In genomic region chr5:38290028-38290653, GRCh38 we compare ENCODE assay signal across 32 cellular contexts. TPM values are rescaled to one million over a fixed set of nuclear protein-coding genes. Genes with fewer than 3 reads are reported as not detected.
"Had no signal": no experiment of that assay in that cellular context is flagged by ENCODE, and none has a peak within 500 bp of the region (broad histone marks: within the 10 kb centered on the region; RNA-seq: fewer than 3 reads in every experiment).

No MANE protein-coding gene starts in this region.

- H3K36me3 Mint-ChIP-seq: activated CD4-positive, alpha-beta memory T cell treated with anti-CD3 and anti-CD28 coated beads for 36 hours; activated naive CD4-positive, alpha-beta T cell treated with anti-CD3 and anti-CD28 coated beads, Interleukin-2, amount 10 ng/mL, durations not matched to agents 7 days and 5 days; activated naive CD8-positive, alpha-beta T cell treated with anti-CD3 and anti-CD28 coated beads, Interleukin-2, amount 10 ng/mL, durations not matched to agents 7 days and 5 days; brain; immature natural killer cell; natural killer cell treated with Interleukin-12 subunit alpha and Interleukin-12 subunit beta and Interleukin-15 and Interleukin-18, amount 100 ng/mL, for 72 hours; stimulated activated naive B cell treated with anti-CD40 and anti-IgM and Interleukin-4, amounts not matched to agents 10 μg/mL and 1 μg/mL and 100 μg/mL, for 72 hours had no signal

- H3K27me3 ChIP-seq: ascending aorta, neutrophil, ovary, sigmoid colon, suprapubic skin, tibial artery had no signal

- H3K9me3 ChIP-seq: ascending aorta, mucosa of descending colon, neutrophil, ovary, sigmoid colon, suprapubic skin, tibial artery had no signal

- H3K27me3 Mint-ChIP-seq: activated CD4-positive, alpha-beta memory T cell treated with anti-CD3 and anti-CD28 coated beads for 36 hours; activated naive CD4-positive, alpha-beta T cell treated with anti-CD3 and anti-CD28 coated beads, Interleukin-2, amount 10 ng/mL, durations not matched to agents 7 days and 5 days; natural killer cell treated with Interleukin-12 subunit alpha and Interleukin-12 subunit beta and Interleukin-15 and Interleukin-18, amount 100 ng/mL, for 72 hours; progenitor cell of endocrine pancreas; stimulated activated naive B cell treated with anti-CD40 and anti-IgM and Interleukin-4, amounts not matched to agents 10 μg/mL and 1 μg/mL and 100 μg/mL, for 72 hours had no signal

- ATAC-seq: activated CD4-positive, CD25-positive, alpha-beta regulatory T cell treated with anti-CD3 and anti-CD28 coated beads, Interleukin-2, amount 50 U/mL, for 24 hours; mucosa of descending colon; natural killer cell treated with Interleukin-12 subunit alpha and Interleukin-12 subunit beta and Interleukin-15 and Interleukin-18, amount 100 ng/mL, for 72 hours; stimulated activated naive B cell treated with anti-CD40 and anti-IgM and Interleukin-4, amounts not matched to agents 10 μg/mL and 1 μg/mL and 100 μg/mL, for 72 hours had no signal

- H3K36me3 ChIP-seq: ascending aorta, neutrophil, ovary, sigmoid colon, suprapubic skin, tibial artery had no signal

- H3K4me1 Mint-ChIP-seq: activated naive CD4-positive, alpha-beta T cell treated with anti-CD3 and anti-CD28 coated beads, Interleukin-2, amount 10 ng/mL, durations not matched to agents 7 days and 5 days; activated naive CD8-positive, alpha-beta T cell treated with anti-CD3 and anti-CD28 coated beads, Interleukin-2, amount 10 ng/mL, durations not matched to agents 7 days and 5 days; brain; immature natural killer cell; stimulated activated naive B cell treated with anti-CD40 and anti-IgM and Interleukin-4, amounts not matched to agents 10 μg/mL and 1 μg/mL and 100 μg/mL, for 72 hours had no signal

- H3K4me3 ChIP-seq: ascending aorta, coronary artery, dorsolateral prefrontal cortex, mucosa of descending colon, ovary, sigmoid colon, suprapubic skin, tibial artery had no signal

- H3K27ac Mint-ChIP-seq: activated CD4-positive, alpha-beta memory T cell treated with anti-CD3 and anti-CD28 coated beads for 36 hours; activated naive CD4-positive, alpha-beta T cell treated with anti-CD3 and anti-CD28 coated beads, Interleukin-2, amount 10 ng/mL, durations not matched to agents 7 days and 5 days; activated naive CD8-positive, alpha-beta T cell treated with anti-CD3 and anti-CD28 coated beads, Interleukin-2, amount 10 ng/mL, durations not matched to agents 7 days and 5 days; activated T-helper 1 cell treated with anti-CD3 and anti-CD28 coated beads, Interleukin-12 subunit alpha, Interleukin-12 subunit beta, Interleukin-2, Interleukin-4 antibody, amounts not matched to agents 30 ng/mL and 10 ng/mL and 1 ng/mL, durations not matched to agents 14 hours and 24 hours and 36 hours; brain; immature natural killer cell; natural killer cell treated with Interleukin-12 subunit alpha and Interleukin-12 subunit beta and Interleukin-15 and Interleukin-18, amount 100 ng/mL, for 72 hours; progenitor cell of endocrine pancreas; stimulated activated naive B cell treated with anti-CD40 and anti-IgM and Interleukin-4, amounts not matched to agents 10 μg/mL and 1 μg/mL and 100 μg/mL, for 72 hours; T-helper 1 cell treated with Interleukin-12 subunit alpha and Interleukin-12 subunit beta and Interleukin-4 antibody, amounts not matched to agents 30 μg/mL and 1 μg/mL, for 36 hours had no signal

- H3K4me3 Mint-ChIP-seq: activated CD4-positive, alpha-beta memory T cell treated with anti-CD3 and anti-CD28 coated beads for 36 hours; activated naive CD4-positive, alpha-beta T cell treated with anti-CD3 and anti-CD28 coated beads, Interleukin-2, amount 10 ng/mL, durations not matched to agents 7 days and 5 days; activated naive CD8-positive, alpha-beta T cell treated with anti-CD3 and anti-CD28 coated beads, Interleukin-2, amount 10 ng/mL, durations not matched to agents 7 days and 5 days; activated T-helper 1 cell treated with anti-CD3 and anti-CD28 coated beads, Interleukin-12 subunit alpha, Interleukin-12 subunit beta, Interleukin-2, Interleukin-4 antibody, amounts not matched to agents 30 ng/mL and 10 ng/mL and 1 ng/mL, durations not matched to agents 14 hours and 24 hours and 36 hours; brain; immature natural killer cell; natural killer cell treated with Interleukin-12 subunit alpha and Interleukin-12 subunit beta and Interleukin-15 and Interleukin-18, amount 100 ng/mL, for 72 hours; stimulated activated naive B cell treated with anti-CD40 and anti-IgM and Interleukin-4, amounts not matched to agents 10 μg/mL and 1 μg/mL and 100 μg/mL, for 72 hours; T-helper 1 cell treated with Interleukin-12 subunit alpha and Interleukin-12 subunit beta and Interleukin-4 antibody, amounts not matched to agents 30 μg/mL and 1 μg/mL, for 36 hours had no signal

- H3K27ac ChIP-seq: ascending aorta, coronary artery, dorsolateral prefrontal cortex, neutrophil, ovary, sigmoid colon, suprapubic skin, tibial artery, WERI-Rb-1 had no signal

- DNase-seq: activated CD4-positive, alpha-beta memory T cell treated with anti-CD3 and anti-CD28 coated beads for 36 hours; activated CD4-positive, alpha-beta T cell treated with anti-CD3 and anti-CD28 coated beads for 48 hours; activated CD8-positive, alpha-beta memory T cell treated with anti-CD3 and anti-CD28 coated beads, Interleukin-2, amount 50 U/mL, for 4 hours; activated gamma-delta T cell; activated naive CD4-positive, alpha-beta T cell treated with anti-CD3 and anti-CD28 coated beads, Interleukin-2, amount 10 ng/mL, durations not matched to agents 7 days and 5 days; activated naive CD8-positive, alpha-beta T cell treated with anti-CD3 and anti-CD28 coated beads, Interleukin-2, amount 10 ng/mL, durations not matched to agents 7 days and 5 days; activated T-cell treated with anti-CD3 and anti-CD28 coated beads, Interleukin-2, amount 50 U/mL, for 1 hour; dorsolateral prefrontal cortex; effector memory CD4-positive, alpha-beta T cell; head of caudate nucleus; hippocampal formation; immature natural killer cell; mucosa of descending colon; ovary; sigmoid colon; stimulated activated CD4-positive, alpha-beta T cell treated with anti-CD3 and anti-CD28 coated beads, Interleukin-15, amount 100 ng/mL, for 24 hours; stimulated activated CD4-positive, alpha-beta T cell treated with anti-CD3 and anti-CD28 coated beads, Interleukin-2, amount 100 ng/mL, for 24 hours; stimulated activated naive B cell treated with anti-CD40 and anti-IgM and Interleukin-4, amounts not matched to agents 10 μg/mL and 1 μg/mL and 100 μg/mL, for 72 hours; T-helper 9 cell; tibial artery; WERI-Rb-1 had no signal

- H3K9me3 Mint-ChIP-seq: activated CD4-positive, alpha-beta memory T cell treated with anti-CD3 and anti-CD28 coated beads for 36 hours; activated naive CD4-positive, alpha-beta T cell treated with anti-CD3 and anti-CD28 coated beads, Interleukin-2, amount 10 ng/mL, durations not matched to agents 7 days and 5 days; activated naive CD8-positive, alpha-beta T cell treated with anti-CD3 and anti-CD28 coated beads, Interleukin-2, amount 10 ng/mL, durations not matched to agents 7 days and 5 days; activated T-helper 1 cell treated with anti-CD3 and anti-CD28 coated beads, Interleukin-12 subunit alpha, Interleukin-12 subunit beta, Interleukin-2, Interleukin-4 antibody, amounts not matched to agents 30 ng/mL and 10 ng/mL and 1 ng/mL, durations not matched to agents 14 hours and 24 hours and 36 hours; brain; natural killer cell treated with Interleukin-12 subunit alpha and Interleukin-12 subunit beta and Interleukin-15 and Interleukin-18, amount 100 ng/mL, for 72 hours; stimulated activated naive B cell treated with anti-CD40 and anti-IgM and Interleukin-4, amounts not matched to agents 10 μg/mL and 1 μg/mL and 100 μg/mL, for 72 hours; T-helper 1 cell treated with Interleukin-12 subunit alpha and Interleukin-12 subunit beta and Interleukin-4 antibody, amounts not matched to agents 30 μg/mL and 1 μg/mL, for 36 hours had no signal

- H3K4me1 ChIP-seq: ascending aorta, sigmoid colon, tibial artery had no signal

RNA-seq across cellular contexts. Expression of gene EGFLAM, which starts 31.8 kb away (rescaled TPM):
- total RNA-seq: activated CD4-positive, alpha-beta memory T cell treated with anti-CD3 and anti-CD28 coated beads for 36 hours; activated CD8-positive, alpha-beta memory T cell treated with anti-CD3 and anti-CD28 coated beads for 36 hours; activated naive CD8-positive, alpha-beta T cell treated with anti-CD3 and anti-CD28 coated beads, Interleukin-2, amount 10 ng/mL, durations not matched to agents 7 days and 5 days; activated T-helper 1 cell treated with anti-CD3 and anti-CD28 coated beads, Interleukin-12 subunit alpha, Interleukin-12 subunit beta, Interleukin-2, Interleukin-4 antibody, amounts not matched to agents 30 ng/mL and 10 ng/mL and 1 ng/mL, durations not matched to agents 14 hours and 24 hours and 36 hours; natural killer cell treated with Interleukin-12 subunit alpha and Interleukin-12 subunit beta and Interleukin-15 and Interleukin-18, amount 100 ng/mL, for 72 hours had no signal
- polyA plus RNA-seq: immature natural killer cell had no signal
